2 cellular contexts compared by ENCODE assay signal in genomic region chr1:155011437-155011907, GRCh38.
TF ChIP-seq lines count a peak whose summit lies in the region.

No MANE protein-coding gene starts in this region.

TF ChIP-seq in A549, 52 proteins besides CTCF, POLR2A, EP300 and RAD21:
- TF ChIP-seq EHMT2 (IDR thresholded peaks at IDR 0.05; ENCODE audit: low read depth) (no peak), TP53 (CRISPR knock-in tag; IDR thresholded peaks at IDR 0.05) (no peak), CHD4 (IDR thresholded peaks at IDR 0.05; ENCODE audit: borderline replicate concordance) (no peak), HES2 (IDR thresholded peaks at IDR 0.05) (no peak), USF2 (IDR thresholded peaks at IDR 0.05) (no peak), RFX5 (IDR thresholded peaks at IDR 0.05) (no peak), FOSL2 (IDR thresholded peaks at IDR 0.05) (no peak), FOSL2 (CRISPR knock-in tag; IDR thresholded peaks at IDR 0.05) (no peak), MAX (IDR thresholded peaks at IDR 0.05) (no peak), HDAC2 (IDR thresholded peaks at IDR 0.05) (no peak)

TF ChIP-seq in H1, 55 proteins besides CTCF, POLR2A, EP300 and RAD21:
- TF ChIP-seq SIX5 (IDR thresholded peaks at IDR 0.05; ENCODE audit: low read depth, low read length) (no peak), ATF3 (IDR thresholded peaks at IDR 0.05; ENCODE audit: insufficient read depth, low read depth, low read length) (no peak), CHD7 (IDR thresholded peaks at IDR 0.05; ENCODE audit: insufficient replicate concordance, low read length) (no peak), POLR2AphosphoS5 (IDR thresholded peaks at IDR 0.05; ENCODE audit: low read depth, low read length) (no peak), RBBP5 (IDR thresholded peaks at IDR 0.05; ENCODE audit: borderline replicate concordance, low read depth, low read length) (no peak), CEBPB (IDR thresholded peaks at IDR 0.05; ENCODE audit: low read depth, low read length) (no peak), RNF2 (IDR thresholded peaks at IDR 0.05; ENCODE audit: borderline replicate concordance, low read depth, low read length, missing control alignments, poor library complexity, severe bottlenecking) (no peak), E2F6 (IDR thresholded peaks at IDR 0.05) (no peak), SIN3A (conservative IDR thresholded peaks at IDR 0.05 in 1 of 2, IDR thresholded peaks at IDR 0.05 in 1 of 2; ENCODE audit: low read depth in 1 of 2, low read length in 2 of 2) (no peak), RXRA (IDR thresholded peaks at IDR 0.05; ENCODE audit: insufficient read depth, low read depth, low read length) (no peak), ZNF274 (IDR thresholded peaks at IDR 0.05; ENCODE audit: borderline replicate concordance, extremely low read depth, low read length) (no peak), BCL11A (IDR thresholded peaks at IDR 0.05; ENCODE audit: low read depth in 2 of 2, low read length in 2 of 2) (no peak), EZH2 (IDR thresholded peaks at IDR 0.05; ENCODE audit: low read depth, low read length, severe bottlenecking) (no peak), MAX (IDR thresholded peaks at IDR 0.05) (no peak), KDM4A (IDR thresholded peaks at IDR 0.05; ENCODE audit: low read depth, low read length, severe bottlenecking) (no peak)
